Comparison of ENCODE assay signal across 27 cellular contexts in the genomic region with DNA sequence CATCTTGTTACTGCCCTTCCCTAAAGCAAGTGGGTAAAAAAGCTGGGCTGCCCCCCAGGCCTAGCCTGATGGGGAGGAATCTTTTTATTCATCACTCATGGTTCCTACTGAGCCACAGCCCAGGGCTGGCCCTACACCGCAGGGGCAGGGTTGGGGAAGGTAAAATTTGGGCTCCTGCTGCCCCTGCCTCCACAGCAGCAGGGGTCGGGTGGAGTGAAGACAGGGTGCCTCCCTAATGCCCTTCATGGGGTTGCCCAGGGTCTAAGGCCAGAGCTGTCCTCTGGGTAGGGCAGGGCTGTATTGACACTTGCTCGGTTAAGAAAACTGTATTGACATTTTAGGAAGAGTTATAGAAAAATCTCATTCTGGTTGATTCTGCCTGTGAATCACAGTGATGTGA. TPM values are rescaled to one million over a fixed set of nuclear protein-coding genes. Genes with fewer than 3 reads are reported as not detected.
"Had no signal": no experiment of that assay in that cellular context is flagged by ENCODE, and none has a peak within 500 bp of the region (broad histone marks: within the 10 kb centered on the region; RNA-seq: fewer than 3 reads in every experiment).

No MANE protein-coding gene starts in this region.

- H3K9me3 Mint-ChIP-seq: activated CD4-positive, alpha-beta T cell treated with anti-CD3 and anti-CD28 coated beads, Interleukin-2, amount 10 ng/mL, durations not matched to agents 24 days and 14 days; memory B cell; stimulated activated naive CD8-positive, alpha-beta T cell treated with anti-CD3 and anti-CD28 coated beads, Interleukin-15, amount 100 ng/mL, for 72 hours had no signal

- H3K36me3 Mint-ChIP-seq: activated CD4-positive, alpha-beta memory T cell treated with anti-CD3 and anti-CD28 coated beads for 36 hours; activated naive CD8-positive, alpha-beta T cell treated with anti-CD3 and anti-CD28 coated beads for 36 hours; naive B cell; stimulated activated memory B cell treated with anti-CD40 and anti-IgM and Interleukin-4, amounts not matched to agents 10 μg/mL and 1 μg/mL and 100 μg/mL, for 72 hours had no signal

- H3K4me3 Mint-ChIP-seq: activated CD4-positive, alpha-beta memory T cell treated with anti-CD3 and anti-CD28 coated beads for 36 hours; activated CD4-positive, alpha-beta T cell treated with anti-CD3 and anti-CD28 coated beads, Interleukin-2, amount 10 ng/mL, durations not matched to agents 24 days and 14 days; activated naive CD4-positive, alpha-beta T cell treated with anti-CD3 and anti-CD28 coated beads for 36 hours; activated naive CD8-positive, alpha-beta T cell treated with anti-CD3 and anti-CD28 coated beads for 36 hours; activated T-helper 1 cell treated with anti-CD3 and anti-CD28 coated beads, Interleukin-12 subunit alpha, Interleukin-12 subunit beta, Interleukin-2, Interleukin-4 antibody, amounts not matched to agents 30 ng/mL and 10 ng/mL and 1 ng/mL, durations not matched to agents 14 hours and 24 hours and 36 hours; memory B cell; stimulated activated memory B cell treated with anti-CD40 and anti-IgM and Interleukin-4, amounts not matched to agents 10 μg/mL and 1 μg/mL and 100 μg/mL, for 72 hours; stimulated activated naive CD8-positive, alpha-beta T cell treated with anti-CD3 and anti-CD28 coated beads, Interleukin-15, amount 100 ng/mL, for 72 hours had no signal

- H3K27ac Mint-ChIP-seq: activated CD4-positive, alpha-beta memory T cell treated with anti-CD3 and anti-CD28 coated beads for 36 hours; activated CD4-positive, alpha-beta T cell treated with anti-CD3 and anti-CD28 coated beads, Interleukin-2, amount 10 ng/mL, durations not matched to agents 24 days and 14 days; activated naive CD4-positive, alpha-beta T cell treated with anti-CD3 and anti-CD28 coated beads for 36 hours; activated naive CD8-positive, alpha-beta T cell treated with anti-CD3 and anti-CD28 coated beads for 36 hours; activated T-helper 1 cell treated with anti-CD3 and anti-CD28 coated beads, Interleukin-12 subunit alpha, Interleukin-12 subunit beta, Interleukin-2, Interleukin-4 antibody, amounts not matched to agents 30 ng/mL and 10 ng/mL and 1 ng/mL, durations not matched to agents 14 hours and 24 hours and 36 hours; memory B cell; naive B cell; stimulated activated memory B cell treated with anti-CD40 and anti-IgM and Interleukin-4, amounts not matched to agents 10 μg/mL and 1 μg/mL and 100 μg/mL, for 72 hours; stimulated activated naive CD8-positive, alpha-beta T cell treated with anti-CD3 and anti-CD28 coated beads, Interleukin-15, amount 100 ng/mL, for 72 hours had no signal

- H3K27me3 ChIP-seq: adrenal gland, body of pancreas, esophagus muscularis mucosa, upper lobe of left lung, vagina had no signal

- H3K9me3 ChIP-seq: adrenal gland, body of pancreas, esophagus muscularis mucosa, upper lobe of left lung, vagina had no signal

- H3K36me3 ChIP-seq: adrenal gland, esophagus muscularis mucosa, upper lobe of left lung, vagina had no signal

- H3K4me3 ChIP-seq: adrenal gland, body of pancreas, esophagus muscularis mucosa, upper lobe of left lung, vagina had no signal

- H3K27ac ChIP-seq: adrenal gland, body of pancreas, upper lobe of left lung, vagina had no signal

- DNase-seq: activated CD4-positive, alpha-beta memory T cell treated with anti-CD3 and anti-CD28 coated beads for 36 hours; activated CD4-positive, alpha-beta T cell treated with anti-CD3 and anti-CD28 coated beads, Interleukin-2, amount 10 ng/mL, durations not matched to agents 24 days and 14 days; activated CD4-positive, CD25-positive, alpha-beta regulatory T cell treated with anti-CD3 and anti-CD28 coated beads, Interleukin-2, amount 50 U/mL, for 72 hours; activated CD8-positive, alpha-beta memory T cell treated with anti-CD3 and anti-CD28 coated beads, Interleukin-2, amount 50 U/mL, for 4 hours; activated effector memory CD4-positive, alpha-beta T cell treated with anti-CD3 and anti-CD28 coated beads, Interleukin-2, amount 50 U/mL, for 16 hours; activated naive CD4-positive, alpha-beta T cell treated with anti-CD3 and anti-CD28 coated beads for 36 hours; activated naive CD8-positive, alpha-beta T cell treated with anti-CD3 and anti-CD28 coated beads for 36 hours; activated T-cell treated with anti-CD3 and anti-CD28 coated beads, Interleukin-2, amount 50 U/mL, for 1 hour; adrenal gland; body of pancreas; dermis blood vessel endothelial cell; effector CD4-positive, alpha-beta T cell; islet precursor cell; naive B cell; small intestine; stimulated activated CD4-positive, alpha-beta T cell treated with anti-CD3 and anti-CD28 coated beads, Interleukin-1b, Interleukin-23, amount 100 ng/mL, for 48 hours; stimulated activated CD4-positive, alpha-beta T cell treated with anti-CD3 and anti-CD28 coated beads, Interleukin-4, amount 100 ng/mL, for 4 hours; stimulated activated CD8-positive, alpha-beta memory T cell treated with anti-CD3 and anti-CD28 coated beads, Interleukin-4, amount 100 ng/mL, for 48 hours; stimulated activated naive CD8-positive, alpha-beta T cell treated with anti-CD3 and anti-CD28 coated beads, Interleukin-15, amount 100 ng/mL, for 72 hours; T-helper 2 cell; upper lobe of left lung had no signal

RNA-seq across cellular contexts. Expression of gene TUBB2B, which starts 22.4 kb away (rescaled TPM):
- total RNA-seq: activated CD8-positive, alpha-beta memory T cell treated with anti-CD3 and anti-CD28 coated beads for 36 hours had no signal
